Comparison of ENCODE assay signal across 8 cellular contexts in genomic region chr1:8197493-8198282, GRCh38.
DNase-seq lines count a peak whose midpoint lies in the region; ATAC-seq and TF ChIP-seq lines count a peak whose summit lies in the region.

No MANE protein-coding gene starts in this region.

- BruUV-seq in Panc1 (replicated peaks; lab: Mats Ljungman, UMichigan): no TSS peak

- DNase-seq in ELF-1 (ENCODE audit: low read depth, low spot score): peak; percentile 71
- peak; percentile 64 for DNase-seq in Panc1 (ENCODE audit: low read depth, low spot score)
- DNase-seq in fibroblast of peridontal ligament (ENCODE audit: extremely low read depth): peak; percentile 82
- peak; percentile 57 for DNase-seq in pulmonary artery endothelial cell (ENCODE audit: low read depth, low spot score)
- no peak for DNase-seq in NCI-H446 treated with DMSO at 0.1 percent for 48 hours (lab: John Stamatoyannopoulos, UW)
- DNase-seq in hippocampal formation (lab: John Stamatoyannopoulos, UW): no peak
- no peak for DNase-seq in NCI-H1092 treated with DMSO at 0.1 percent for 48 hours (lab: John Stamatoyannopoulos, UW)

- H3K27me3 ChIP-seq in Panc1 (ENCODE audit: control insufficient read depth, insufficient read depth, low read length): no peaks in the 10 kb centered on the region

- TF ChIP-seq CTCF in Panc1 (IDR thresholded peaks at IDR 0.05): no peak

- intact Hi-C loops in Panc1 (cut with micrococcal nuclease; ENCODE audit: unreplicated experiment): loop anchor here (10.0 kb wide), 1 partner anchor 173 kb away; the partner anchor contains the start of gene ERRFI1

- CTCF ChIA-PET in Panc1 (lab: Charles Lee): no interaction called here

- ATAC-seq in Panc1: peak; percentile 55
- no peak for ATAC-seq in HG02623 (IDR thresholded peaks at IDR 0.05; ENCODE audit: unreplicated experiment)

- peaks cover 76% of the 10 kb centered on the region for H3K4me1 ChIP-seq in Panc1 (ENCODE audit: control insufficient read depth, insufficient read depth, low read length)

- peak overlapping the region; percentile 99 for H3K27ac ChIP-seq in Panc1 (ENCODE audit: low read length)

- no peak overlapping the region for H3K4me3 ChIP-seq in Panc1 (ENCODE audit: low read depth in 2 of 2, low read length in 2 of 2)

- no peaks in the 10 kb centered on the region for H3K9me3 ChIP-seq in Panc1 (ENCODE audit: control insufficient read depth, insufficient read depth, low read depth, low read length)

- in situ Hi-C loops in Panc1 (cut with HindIII; ENCODE audit: low pct_unique_long_range_greater_than_20kb, low sequenced_read_pairs): no loop called here

- POLR2A ChIA-PET in Panc1 (lab: Charles Lee): interaction anchor here (0.5 kb wide), 2 partner anchors 49 to 60 kb away, joined by 3 read pairs; no protein-coding TSS in a partner anchor

- H3K36me3 ChIP-seq in Panc1 (ENCODE audit: control insufficient read depth, insufficient read depth, low read length): no peaks in the 10 kb centered on the region

Comparison
In these comparisons a context has a peak if more than half of its experiments do, and no peak if none do; other contexts are left out.
1. DNase-seq: peak in ELF-1 (single experiment), Panc1 (single experiment), fibroblast of peridontal ligament (single experiment) and pulmonary artery endothelial cell (single experiment); none in NCI-H446 treated with DMSO at 0.1 percent for 48 hours (single experiment), hippocampal formation (0 of 2) and NCI-H1092 treated with DMSO at 0.1 percent for 48 hours (single experiment).